ENCODE assay signal across 17 cellular contexts in genomic region chr2:197414515-197414914, GRCh38.
"Had no signal": no experiment of that assay in that cellular context is flagged by ENCODE, and none has a peak within 500 bp of the region (broad histone marks: within the 10 kb centered on the region; RNA-seq: fewer than 3 reads in every experiment).

No MANE protein-coding gene starts in this region.

- H3K27ac Mint-ChIP-seq: activated T-helper 1 cell treated with anti-CD3 and anti-CD28 coated beads, Interleukin-12 subunit alpha, Interleukin-12 subunit beta, Interleukin-2, Interleukin-4 antibody, amounts not matched to agents 30 ng/mL and 10 ng/mL and 1 ng/mL, durations not matched to agents 14 hours and 24 hours and 36 hours; memory B cell; stimulated activated memory B cell treated with anti-CD40 and anti-IgM and Interleukin-4, amounts not matched to agents 10 μg/mL and 1 μg/mL and 100 μg/mL, for 72 hours had no signal

- DNase-seq: activated CD4-positive, alpha-beta T cell treated with anti-CD3 and anti-CD28 coated beads, Interleukin-2, amount 50 U/mL, for 4 hours; activated CD4-positive, CD25-positive, alpha-beta regulatory T cell treated with anti-CD3 and anti-CD28 coated beads, Interleukin-2, amount 50 U/mL, for 72 hours; cerebellar nuclear complex; dermis blood vessel endothelial cell; effector memory CD8-positive, alpha-beta T cell; mucosa of descending colon; naive B cell; sigmoid colon; stimulated activated CD4-positive, alpha-beta T cell treated with anti-CD3 and anti-CD28 coated beads, Interleukin-4, amount 100 ng/mL, for 24 hours; T-helper 2 cell; thyroid gland had no signal

- H3K9me3 Mint-ChIP-seq: activated T-helper 1 cell treated with anti-CD3 and anti-CD28 coated beads, Interleukin-12 subunit alpha, Interleukin-12 subunit beta, Interleukin-2, Interleukin-4 antibody, amounts not matched to agents 30 ng/mL and 10 ng/mL and 1 ng/mL, durations not matched to agents 14 hours and 24 hours and 36 hours; effector memory CD8-positive, alpha-beta T cell; memory B cell; naive B cell; stimulated activated memory B cell treated with anti-CD40 and anti-IgM and Interleukin-4, amounts not matched to agents 10 μg/mL and 1 μg/mL and 100 μg/mL, for 72 hours had no signal

- H3K4me1 Mint-ChIP-seq: stimulated activated memory B cell treated with anti-CD40 and anti-IgM and Interleukin-4, amounts not matched to agents 10 μg/mL and 1 μg/mL and 100 μg/mL, for 72 hours had no signal

- ATAC-seq: effector memory CD8-positive, alpha-beta T cell; mucosa of descending colon; stimulated activated memory B cell treated with anti-CD40 and anti-IgM and Interleukin-4, amounts not matched to agents 10 μg/mL and 1 μg/mL and 100 μg/mL, for 72 hours had no signal

- H3K27ac ChIP-seq: ascending aorta, breast epithelium, sigmoid colon, thyroid gland, VCaP had no signal

- H3K27me3 Mint-ChIP-seq: effector memory CD8-positive, alpha-beta T cell; memory B cell; naive B cell; stimulated activated memory B cell treated with anti-CD40 and anti-IgM and Interleukin-4, amounts not matched to agents 10 μg/mL and 1 μg/mL and 100 μg/mL, for 72 hours had no signal

- H3K4me3 ChIP-seq: ascending aorta, breast epithelium, mucosa of descending colon, sigmoid colon, thyroid gland had no signal

- H3K4me3 Mint-ChIP-seq: activated T-helper 1 cell treated with anti-CD3 and anti-CD28 coated beads, Interleukin-12 subunit alpha, Interleukin-12 subunit beta, Interleukin-2, Interleukin-4 antibody, amounts not matched to agents 30 ng/mL and 10 ng/mL and 1 ng/mL, durations not matched to agents 14 hours and 24 hours and 36 hours; effector memory CD8-positive, alpha-beta T cell; memory B cell; naive B cell; stimulated activated memory B cell treated with anti-CD40 and anti-IgM and Interleukin-4, amounts not matched to agents 10 μg/mL and 1 μg/mL and 100 μg/mL, for 72 hours had no signal

- H3K27me3 ChIP-seq: ascending aorta, breast epithelium, sigmoid colon, thyroid gland had no signal

- H3K9me3 ChIP-seq: ascending aorta, breast epithelium, mucosa of descending colon, sigmoid colon, thyroid gland had no signal

- H3K4me1 ChIP-seq: ascending aorta, breast epithelium, sigmoid colon, thyroid gland had no signal
